ENCODE assay signal across 8 cellular contexts in genomic region chr22:50673231-50674126, GRCh38. TPM values are rescaled to one million over a fixed set of nuclear protein-coding genes. Genes with fewer than 3 reads are reported as not detected.
DNase-seq lines count a peak whose midpoint lies in the region; ATAC-seq and TF ChIP-seq lines count a peak whose summit lies in the region.

No MANE protein-coding gene starts in this region.

- peaks cover 0 to 38% of the 10 kb centered on the region in 2 donors for H3K4me1 Mint-ChIP-seq in natural killer cell

- H3K36me3 ChIP-seq in HUES64 (ENCODE audit: insufficient read depth, low read length): no peaks in the 10 kb centered on the region

- no peaks in the 10 kb centered on the region for H3K4me1 ChIP-seq in HUES64 (ENCODE audit: insufficient read depth, low read length)

- no peaks in the 10 kb centered on the region for H3K36me3 Mint-ChIP-seq in natural killer cell

- peak overlapping the region; percentile 63 for H3K4me3 ChIP-seq in HUES64 (ENCODE audit: low read length)
- peak overlapping the region; percentile 25 to 75 (median 59) for H3K4me3 ChIP-seq in dorsolateral prefrontal cortex

- H3K27me3 ChIP-seq in HUES64 (ENCODE audit: insufficient read depth, low read length): peaks cover 34% of the 10 kb centered on the region
- peaks cover 0 to 16% (median 0%) of the 10 kb centered on the region in 45 donors for H3K27me3 ChIP-seq in dorsolateral prefrontal cortex

- H3K27ac ChIP-seq in HUES64 (ENCODE audit: low read depth, low read length) (no peak overlapping the region), dorsolateral prefrontal cortex (peak overlapping the region in 55 of 59 donors; percentile 12 to 90 (median 78))

- intact Hi-C loops in dorsolateral prefrontal cortex (cut with DNase I): no loop called here
- intact Hi-C loops in natural killer cell (cut with micrococcal nuclease): no loop called here

- H3K9ac ChIP-seq in HUES64 (ENCODE audit: low read depth, low read length): no peak overlapping the region

- H3K9me3 ChIP-seq in HUES64 (ENCODE audit: insufficient read depth, low read depth, low read length): no peaks in the 10 kb centered on the region

- H3K27ac Mint-ChIP-seq in natural killer cell: peak overlapping the region in 1 of 2 donors; percentile 74

- ATAC-seq in natural killer cell: peak in 2 of 3 donors; percentile 25 to 27
- ATAC-seq in GM21381 (IDR thresholded peaks at IDR 0.05; ENCODE audit: unreplicated experiment): no peak
- ATAC-seq in GM21360 (IDR thresholded peaks at IDR 0.05; ENCODE audit: unreplicated experiment): no peak
- ATAC-seq in HG02885 (IDR thresholded peaks at IDR 0.05; ENCODE audit: poor library complexity, unreplicated experiment): no peak

- H3K9me3 Mint-ChIP-seq in natural killer cell: no peaks in the 10 kb centered on the region

- TF ChIP-seq CTCF in dorsolateral prefrontal cortex (IDR thresholded peaks at IDR 0.05 in 54 of 56, conservative IDR thresholded peaks at IDR 0.05 in 2 of 56; ENCODE audit: low read depth in 1 of 56, partially characterized antibody in 56 of 56) (no peak), natural killer cell (IDR thresholded peaks at IDR 0.05) (no peak)

- peak overlapping the region; percentile 79 for H3K4me3 Mint-ChIP-seq in natural killer cell

- DNase-seq in AG08395 (ENCODE audit: low spot score) (peak; percentile 2), dorsolateral prefrontal cortex (peak in 3 of 10 donors; percentile 19 to 57 (median 47)), natural killer cell (no peak), GM19240 (ENCODE audit: insufficient read length, low spot score) (no peak)

- H3K27me3 Mint-ChIP-seq in natural killer cell (ENCODE audit: low read depth in 2 of 2): peaks cover 38 to 44% of the 10 kb centered on the region in 2 donors

- WGBS in HUES64: 1% methylated on average over 63 of the region's 68 CpGs

RNA-seq across cellular contexts. Expression of gene SHANK3, which starts 0.9 kb away (rescaled TPM):
- 4.0 TPM for polyA plus RNA-seq in HUES64 (2013, experiment 1 of 2)
- polyA plus RNA-seq in HUES64 (2013, experiment 2 of 2): 5.1 TPM
- 100 to 1,000 TPM in 90 of 120 experiments, 10 to 100 TPM in 30; 42.8 to 197 (median 115) TPM for total RNA-seq in dorsolateral prefrontal cortex
- total RNA-seq in natural killer cell: under 1 TPM in 1 of 3 donors, not detected in 2; 0.07 TPM

RNA-seq across cellular contexts. Expression of gene ARSA, which starts 45.5 kb away (rescaled TPM):
- 7.8 TPM for polyA plus RNA-seq in HUES64 (2013, experiment 1 of 2)
- polyA plus RNA-seq in HUES64 (2013, experiment 2 of 2): 10.2 TPM
- total RNA-seq in dorsolateral prefrontal cortex (10 to 100 TPM; 32.1 to 72.7 (median 48.0) TPM), natural killer cell (10 to 100 TPM; 69.2 to 77.8 (median 69.3) TPM)

Comparison
In these comparisons a context has a peak if more than half of its experiments do, and no peak if none do; other contexts are left out.
1. ATAC-seq: peak in natural killer cell (2 of 3); none in GM21381 (single experiment), GM21360 (single experiment) and HG02885 (single experiment).
2. RNA of gene SHANK3, which starts 0.9 kb away (total RNA-seq): 42.8 to 197 TPM in dorsolateral prefrontal cortex; 0.07 TPM in natural killer cell; every median in the first group is over 10 times any median in the second.